28 cellular contexts compared by ENCODE assay signal in the genomic region with DNA sequence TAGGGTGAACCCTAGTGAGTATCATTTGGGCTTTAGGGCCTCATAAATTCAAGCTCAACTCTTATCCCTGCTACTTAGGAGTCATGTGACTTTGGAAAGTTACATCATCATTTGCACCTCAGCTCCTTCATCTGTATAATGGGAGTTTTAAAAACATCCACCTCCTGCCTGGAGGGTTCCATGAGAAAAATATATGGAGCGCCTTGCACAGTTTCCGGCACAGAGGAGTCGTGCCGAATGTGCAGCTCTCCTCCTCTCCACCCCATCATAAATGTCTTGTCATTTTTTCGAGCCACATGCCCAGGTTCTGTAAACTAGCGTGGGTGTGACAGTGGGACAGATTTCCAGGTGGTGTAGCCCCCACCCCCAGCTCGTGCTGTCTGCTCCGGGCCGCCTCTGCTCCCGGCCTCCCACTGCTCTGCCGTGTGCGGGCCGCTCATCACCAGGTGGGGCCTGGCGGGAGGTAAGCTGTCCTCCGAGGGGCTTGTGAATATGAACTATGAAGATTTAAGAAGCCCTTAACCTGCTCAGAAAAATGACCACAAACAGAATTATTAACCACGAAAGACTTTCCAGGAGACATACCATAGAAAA.
DNase-seq lines count a peak whose midpoint lies in the region; ATAC-seq and TF ChIP-seq lines count a peak whose summit lies in the region.
"Had no signal": no experiment of that assay in that cellular context is flagged by ENCODE, and none has a peak within 500 bp of the region (broad histone marks: within the 10 kb centered on the region; RNA-seq: fewer than 3 reads in every experiment).

No MANE protein-coding gene starts in this region.

- H4K20me1 ChIP-seq in smooth muscle cell (ENCODE audit: low read depth), result no peaks in the 10 kb centered on the region

- H3K27ac ChIP-seq in cardiac muscle cell (peak overlapping the region; percentile 85), caudate nucleus (ENCODE audit: low read depth, low read length) (peak overlapping the region; percentile 4), mesenchymal stem cell (ENCODE audit: low read length, poor library complexity, severe bottlenecking) (peak overlapping the region; percentile 77), smooth muscle cell (ENCODE audit: low read depth) (peak overlapping the region; percentile 93)
- H3K27ac ChIP-seq: SK-N-MC had no signal

- intact Hi-C loops in Right ventricle myocardium inferior (cut with DNase I), result loop anchor here (5.0 kb wide), 2 partner anchors 67 to 142 kb away; no protein-coding TSS in a partner anchor

- H3K14ac ChIP-seq in mesenchymal stem cell (ENCODE audit: low read length in 2 of 2), result no peak overlapping the region

- H3K4me1 ChIP-seq in cardiac muscle cell (ENCODE audit: low read depth) (peaks cover 14% of the 10 kb centered on the region), mesenchymal stem cell (ENCODE audit: control insufficient read depth, insufficient read depth, low read depth, low read length) (peaks cover 13% of the 10 kb centered on the region), smooth muscle cell (ENCODE audit: low read depth) (no peaks in the 10 kb centered on the region)
- H3K4me1 ChIP-seq: uterus had no signal

- no peak overlapping the region for H2BK5ac ChIP-seq in mesenchymal stem cell (ENCODE audit: low read depth, low read length, poor library complexity, severe bottlenecking)

- H3K23ac ChIP-seq in mesenchymal stem cell (ENCODE audit: low read length in 2 of 2), result no peak overlapping the region

- H3K9ac ChIP-seq in mesenchymal stem cell (ENCODE audit: low read length), result no peak overlapping the region
- peak overlapping the region; percentile 3 for H3K9ac ChIP-seq in smooth muscle cell (ENCODE audit: low read depth)

- H3K79me1 ChIP-seq in mesenchymal stem cell (replicated peaks; ENCODE audit: low read length, poor library complexity, severe bottlenecking), result no peaks in the 10 kb centered on the region

- H3K36me3 ChIP-seq in cardiac muscle cell (peaks cover 9% of the 10 kb centered on the region), mesenchymal stem cell (ENCODE audit: control insufficient read depth in 1 of 2, insufficient read depth in 2 of 2, low read depth in 1 of 2, low read length in 2 of 2) (no peaks in the 10 kb centered on the region), smooth muscle cell (ENCODE audit: low read depth) (peaks cover 4% of the 10 kb centered on the region)
- H3K36me3 ChIP-seq: uterus had no signal

- no peaks in the 10 kb centered on the region for H3K9me3 ChIP-seq in cardiac muscle cell (ENCODE audit: low read depth)
- H3K9me3 ChIP-seq in mesenchymal stem cell (ENCODE audit: control insufficient read depth, low read length), result no peaks in the 10 kb centered on the region
- no peaks in the 10 kb centered on the region for H3K9me3 ChIP-seq in smooth muscle cell (replicated peaks; ENCODE audit: low read depth)
- H3K9me3 ChIP-seq: uterus had no signal

- H3K4me3 ChIP-seq in cardiac muscle cell (no peak overlapping the region), mesenchymal stem cell (ENCODE audit: insufficient read depth in 1 of 2, low read depth in 1 of 2, low read length in 2 of 2) (no peak overlapping the region), smooth muscle cell (no peak overlapping the region)
- H3K4me3 ChIP-seq: SK-N-MC, uterus had no signal

- peak overlapping the region; percentile 84 to 96 for H3K4ac ChIP-seq in mesenchymal stem cell (ENCODE audit: low read depth in 1 of 2, low read length in 2 of 2)

- H2AK5ac ChIP-seq in mesenchymal stem cell (ENCODE audit: low read length, severe bottlenecking), result no peak overlapping the region

- H2AFZ ChIP-seq in mesenchymal stem cell (ENCODE audit: low read depth, low read length) (no peak overlapping the region), smooth muscle cell (ENCODE audit: low read depth) (no peak overlapping the region)

- DNase-seq in cardiac muscle cell (ENCODE audit: low read depth in 1 of 2, low spot score in 1 of 2) (no peak), Right ventricle myocardium inferior (ENCODE audit: missing footprints) (no peak), caudate nucleus (lab: John Stamatoyannopoulos, UW) (peak in 1 of 61 donors; percentile 22), mesenchymal stem cell (no peak), smooth muscle cell (lab: John Stamatoyannopoulos, UW; ENCODE audit: unreplicated experiment) (no peak), OCI-M2 (lab: John Stamatoyannopoulos, UW; ENCODE audit: unreplicated experiment) (no peak), NCI-H526 treated with DMSO at 0.1 percent for 48 hours (lab: John Stamatoyannopoulos, UW) (no peak), DMS53 treated with DMSO at 0.1 percent for 48 hours (lab: John Stamatoyannopoulos, UW; ENCODE audit: unreplicated experiment) (no peak)
- DNase-seq: activated CD4-positive, alpha-beta T cell treated with anti-CD3 and anti-CD28 coated beads, Interleukin-2, amount 50 U/mL, for 4 hours; activated T-cell treated with anti-CD3 and anti-CD28 coated beads, Interleukin-2, amount 50 U/mL, for 72 hours; CD4-positive, CD25-positive, alpha-beta regulatory T cell; DND-41; GF-D8; Kasumi-1; midbrain; naive thymus-derived CD4-positive, alpha-beta T cell; NCI-H146; NCI-H774; RPMI8226; small intestine; stimulated activated CD4-positive, alpha-beta T cell treated with anti-CD3 and anti-CD28 coated beads, Interleukin-1b, Interleukin-23, amount 100 ng/mL, for 48 hours; stimulated activated naive CD8-positive, alpha-beta T cell treated with anti-CD3 and anti-CD28 coated beads, Interleukin-15, Interleukin-2, amounts not matched to agents 100 U/mL and 50 U/mL, for 24 hours; T-helper 17 cell; uterus had no signal

- no peak overlapping the region for H2BK120ac ChIP-seq in mesenchymal stem cell (ENCODE audit: low read depth, low read length)

- 97% methylated on average over 11 of the region's 16 CpGs for WGBS in mesenchymal stem cell
- 93% methylated on average over 16 of the region's 16 CpGs for WGBS in smooth muscle cell (ENCODE audit: low lambda C conversion rate)

- H3K79me2 ChIP-seq in smooth muscle cell (ENCODE audit: low read depth), result peaks cover 16% of the 10 kb centered on the region

- H3K4me2 ChIP-seq in mesenchymal stem cell (ENCODE audit: low read length, poor library complexity, severe bottlenecking) (no peak overlapping the region), smooth muscle cell (peak overlapping the region; percentile 26)

- H3F3A ChIP-seq in smooth muscle cell (ENCODE audit: low read depth), result peaks cover 18% of the 10 kb centered on the region

- H4K8ac ChIP-seq in mesenchymal stem cell (ENCODE audit: low read length), result peak overlapping the region; percentile 85

- peak overlapping the region; percentile 15 to 84 for H2BK12ac ChIP-seq in mesenchymal stem cell (ENCODE audit: low read length in 2 of 2)

- peak overlapping the region; percentile 91 for H4K91ac ChIP-seq in mesenchymal stem cell (ENCODE audit: low read length)

- no peaks in the 10 kb centered on the region for H3K27me3 ChIP-seq in cardiac muscle cell
- peaks cover 0 to 24% of the 10 kb centered on the region in 2 experiments for H3K27me3 ChIP-seq in mesenchymal stem cell (ENCODE audit: control insufficient read depth in 1 of 2, insufficient read depth in 1 of 2, low read length in 2 of 2)
- H3K27me3 ChIP-seq in smooth muscle cell (ENCODE audit: low read depth), result no peaks in the 10 kb centered on the region
- H3K27me3 ChIP-seq: uterus had no signal

- H3K18ac ChIP-seq in mesenchymal stem cell (ENCODE audit: low read depth in 1 of 2, low read length in 2 of 2), result peak overlapping the region; percentile 67 to 72

- no peak for TF ChIP-seq CTCF in cardiac muscle cell (IDR thresholded peaks at IDR 0.05; ENCODE audit: low read depth, low read length)
- TF ChIP-seq CTCF in smooth muscle cell (IDR thresholded peaks at IDR 0.05; ENCODE audit: borderline replicate concordance, insufficient read depth, poor library complexity, severe bottlenecking), result no peak

- peak overlapping the region; percentile 19 for H2BK15ac ChIP-seq in mesenchymal stem cell (ENCODE audit: low read depth, poor library complexity, severe bottlenecking)

- no peak for ATAC-seq in Right ventricle myocardium inferior
- ATAC-seq: activated CD4-positive, CD25-positive, alpha-beta regulatory T cell treated with anti-CD3 and anti-CD28 coated beads, Interleukin-2, amount 50 U/mL, for 24 hours; activated T-cell treated with anti-CD3 and anti-CD28 coated beads, Interleukin-2, amount 50 U/mL, for 72 hours; HCT116; HepG2; naive thymus-derived CD4-positive, alpha-beta T cell; stimulated activated naive CD8-positive, alpha-beta T cell treated with anti-CD3 and anti-CD28 coated beads, Interleukin-15, Interleukin-2, amounts not matched to agents 100 U/mL and 50 U/mL, for 24 hours; T-helper 17 cell had no signal

Comparison
In these comparisons a context has a peak if more than half of its experiments do, and no peak if none do; other contexts are left out.
1. H3K27ac ChIP-seq: peak in every context shown above with its lines; median percentile 93 in smooth muscle cell; 85 in cardiac muscle cell; 77 in mesenchymal stem cell; 4 in caudate nucleus.